11 cellular contexts compared by ENCODE assay signal in the genomic region with DNA sequence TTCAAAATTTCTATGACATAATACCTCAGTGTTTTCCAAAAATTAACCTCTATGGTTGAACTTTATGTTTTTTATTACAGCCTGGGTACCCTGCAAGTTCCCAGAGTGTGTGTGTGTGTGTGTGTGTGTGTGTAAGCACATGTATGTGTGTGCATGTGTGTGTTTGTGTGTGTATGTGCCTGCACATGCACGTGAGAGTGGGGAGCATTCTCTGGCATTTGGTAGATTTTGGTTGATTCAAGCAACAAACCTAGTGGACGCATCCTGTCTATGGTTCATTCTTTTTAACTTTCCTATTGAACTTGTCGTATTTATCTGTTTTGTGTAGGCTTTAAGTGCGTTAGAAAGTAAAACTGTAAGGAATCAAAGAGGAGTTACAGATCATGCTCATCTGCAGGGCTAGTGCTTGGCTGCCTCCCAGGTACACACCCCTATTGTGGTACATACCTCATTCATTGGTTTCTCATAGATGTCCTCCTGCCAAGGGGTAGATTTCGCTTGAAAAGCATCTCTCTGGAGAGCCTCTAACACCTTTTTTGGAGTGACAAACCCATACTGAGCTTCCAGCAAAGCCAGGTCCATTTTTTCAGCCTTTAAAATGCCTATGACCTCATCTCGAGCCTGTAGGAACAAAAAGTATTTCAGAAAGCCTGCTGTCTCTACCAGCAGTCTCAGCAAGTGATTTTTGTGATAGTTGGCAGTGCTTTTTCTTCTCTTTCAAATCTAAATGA.
DNase-seq lines count a peak whose midpoint lies in the region; FAIRE-seq and TF ChIP-seq lines count a peak whose summit lies in the region.
"Had no signal": no experiment of that assay in that cellular context is flagged by ENCODE, and none has a peak within 500 bp of the region (broad histone marks: within the 10 kb centered on the region; RNA-seq: fewer than 3 reads in every experiment).

No MANE protein-coding gene starts in this region.

- H3K27me3 Mint-ChIP-seq in MCF 10A (ENCODE audit: insufficient read depth, unreplicated experiment): no peaks in the 10 kb centered on the region

- H3K9me3 ChIP-seq in iPS-20b (ENCODE audit: insufficient read depth, low read depth, low read length): no peaks in the 10 kb centered on the region
- H3K9me3 ChIP-seq in subcutaneous abdominal adipose tissue (ENCODE audit: control insufficient read depth in 5 of 5, low read length in 5 of 5): no peaks in the 10 kb centered on the region
- no peaks in the 10 kb centered on the region for H3K9me3 ChIP-seq in prostate gland

- TF ChIP-seq CTCF in MCF 10A (IDR thresholded peaks at IDR 0.05; ENCODE audit: unreplicated experiment) (no peak), prostate gland (IDR thresholded peaks at IDR 0.05) (no peak)

- peak overlapping the region; percentile 34 for H3K4me3 Mint-ChIP-seq in MCF 10A (ENCODE audit: unreplicated experiment)

- H3K4me1 ChIP-seq in iPS-20b (ENCODE audit: insufficient read depth, low read length) (peaks cover 63% of the 10 kb centered on the region), subcutaneous abdominal adipose tissue (ENCODE audit: control insufficient read depth in 5 of 5, insufficient read depth in 5 of 5, low read length in 5 of 5) (peaks cover 3 to 39% (median 38%) of the 10 kb centered on the region in 5 donors), prostate gland (replicated peaks) (no peaks in the 10 kb centered on the region)

- POLR2A ChIA-PET in MCF 10A (lab: Yijun Ruan, JAX): interaction anchor here (0.6 to 2.2 kb wide), 13 partner anchors 9 to 1217 kb away, joined by 3 to 8 read pairs (median 3); no protein-coding TSS in a partner anchor

- no peak for TF ChIP-seq POLR2A in prostate gland (IDR thresholded peaks at IDR 0.05)

- BruUV-seq in MCF 10A (replicated peaks; lab: Mats Ljungman, UMichigan): no TSS peak

- DNase-seq in LHCN-M2 (ENCODE audit: low read depth): peak; percentile 30
- DNase-seq in MCF 10A (ENCODE audit: unreplicated experiment): peak; percentile 68
- DNase-seq in RCC 7860 (ENCODE audit: low spot score): no peak
- DNase-seq in prostate gland (ENCODE audit: low spot score): no peak
- no peak for DNase-seq in NCI-H1105 (lab: John Stamatoyannopoulos, UW)
- DNase-seq in NCI-H2171 (lab: John Stamatoyannopoulos, UW): no peak
- DNase-seq: activated CD4-positive, alpha-beta T cell treated with anti-CD3 and anti-CD28 coated beads for 1 hour; NCI-H748 treated with DMSO at 0.1 percent for 48 hours; stimulated activated CD4-positive, alpha-beta T cell treated with anti-CD3 and anti-CD28 coated beads, Interleukin-2, amount 100 ng/mL, for 48 hours had no signal

- peak overlapping the region; percentile 44 for H3K27ac ChIP-seq in iPS-20b (ENCODE audit: low read length)
- H3K27ac ChIP-seq in subcutaneous abdominal adipose tissue (ENCODE audit: low read depth, low read length): peak overlapping the region; percentile 42
- no peak overlapping the region for H3K27ac ChIP-seq in prostate gland

- no peaks in the 10 kb centered on the region for H3K9me3 Mint-ChIP-seq in MCF 10A (ENCODE audit: unreplicated experiment)

- peaks cover 13% of the 10 kb centered on the region for H3K4me1 Mint-ChIP-seq in MCF 10A (ENCODE audit: insufficient read depth, unreplicated experiment)

- WGBS in prostate gland: 42% methylated on average over 6 of the region's 6 CpGs

- no peak overlapping the region for H3K4me3 ChIP-seq in iPS-20b (ENCODE audit: low read length)
- H3K4me3 ChIP-seq in subcutaneous abdominal adipose tissue (ENCODE audit: low read depth in 1 of 5, low read length in 5 of 5): peak overlapping the region in 4 of 5 donors; percentile 23 to 57 (median 44)
- H3K4me3 ChIP-seq in prostate gland: no peak overlapping the region

- no peak for FAIRE-seq in RCC 7860 (lab: Jason Lieb, UNC)

- H3K27ac Mint-ChIP-seq in MCF 10A (ENCODE audit: low read depth, unreplicated experiment): peak overlapping the region; percentile 78

- no peaks in the 10 kb centered on the region for H3K27me3 ChIP-seq in iPS-20b (ENCODE audit: insufficient read depth, low read length)
- H3K27me3 ChIP-seq in subcutaneous abdominal adipose tissue (ENCODE audit: control insufficient read depth in 5 of 5, insufficient read depth in 4 of 5, low read length in 5 of 5): no peaks in the 10 kb centered on the region
- no peaks in the 10 kb centered on the region for H3K27me3 ChIP-seq in prostate gland (replicated peaks; ENCODE audit: insufficient read depth)

- H3K36me3 ChIP-seq in iPS-20b (ENCODE audit: insufficient read depth, low read depth, low read length) (no peaks in the 10 kb centered on the region), subcutaneous abdominal adipose tissue (ENCODE audit: control insufficient read depth in 5 of 5, insufficient read depth in 5 of 5, low read length in 5 of 5) (no peaks in the 10 kb centered on the region), prostate gland (no peaks in the 10 kb centered on the region)

- no peaks in the 10 kb centered on the region for H3K36me3 Mint-ChIP-seq in MCF 10A (ENCODE audit: insufficient read depth, unreplicated experiment)

- intact Hi-C loops in MCF 10A (cut with micrococcal nuclease) (loop anchor here (5.0 kb wide), 1 partner anchor 73 kb away; no protein-coding TSS in a partner anchor), prostate gland (cut with DNase I) (loop anchor here (5.0 kb wide), 2 partner anchors 38 to 47 kb away; no protein-coding TSS in a partner anchor)

- peak overlapping the region; percentile 68; the same call in 1 of the 2 replicates for H3K9ac ChIP-seq in iPS-20b (ENCODE audit: low read depth, low read length)
- peak overlapping the region in 3 of 5 donors; percentile 0 to 32 (median 4) for H3K9ac ChIP-seq in subcutaneous abdominal adipose tissue (ENCODE audit: low read length in 5 of 5)

- CTCF ChIA-PET in MCF 10A (lab: Yijun Ruan, JAX): interaction anchor here (1.9 kb wide), 1 partner anchor 98 kb away, joined by 11 read pairs; no protein-coding TSS in a partner anchor

Comparison
In these comparisons a context has a peak if more than half of its experiments do, and no peak if none do; other contexts are left out.
1. DNase-seq: peak in LHCN-M2 (single experiment) and MCF 10A (single experiment); none in RCC 7860 (single experiment), prostate gland (single experiment), NCI-H1105 (single experiment) and NCI-H2171 (single experiment).
2. H3K27ac ChIP-seq: peak in iPS-20b (single experiment) and subcutaneous abdominal adipose tissue (single experiment); none in prostate gland (0 of 2).
3. H3K4me3 ChIP-seq: peak in subcutaneous abdominal adipose tissue (4 of 5); none in iPS-20b (single experiment) and prostate gland (0 of 2).